In the genomic region with DNA sequence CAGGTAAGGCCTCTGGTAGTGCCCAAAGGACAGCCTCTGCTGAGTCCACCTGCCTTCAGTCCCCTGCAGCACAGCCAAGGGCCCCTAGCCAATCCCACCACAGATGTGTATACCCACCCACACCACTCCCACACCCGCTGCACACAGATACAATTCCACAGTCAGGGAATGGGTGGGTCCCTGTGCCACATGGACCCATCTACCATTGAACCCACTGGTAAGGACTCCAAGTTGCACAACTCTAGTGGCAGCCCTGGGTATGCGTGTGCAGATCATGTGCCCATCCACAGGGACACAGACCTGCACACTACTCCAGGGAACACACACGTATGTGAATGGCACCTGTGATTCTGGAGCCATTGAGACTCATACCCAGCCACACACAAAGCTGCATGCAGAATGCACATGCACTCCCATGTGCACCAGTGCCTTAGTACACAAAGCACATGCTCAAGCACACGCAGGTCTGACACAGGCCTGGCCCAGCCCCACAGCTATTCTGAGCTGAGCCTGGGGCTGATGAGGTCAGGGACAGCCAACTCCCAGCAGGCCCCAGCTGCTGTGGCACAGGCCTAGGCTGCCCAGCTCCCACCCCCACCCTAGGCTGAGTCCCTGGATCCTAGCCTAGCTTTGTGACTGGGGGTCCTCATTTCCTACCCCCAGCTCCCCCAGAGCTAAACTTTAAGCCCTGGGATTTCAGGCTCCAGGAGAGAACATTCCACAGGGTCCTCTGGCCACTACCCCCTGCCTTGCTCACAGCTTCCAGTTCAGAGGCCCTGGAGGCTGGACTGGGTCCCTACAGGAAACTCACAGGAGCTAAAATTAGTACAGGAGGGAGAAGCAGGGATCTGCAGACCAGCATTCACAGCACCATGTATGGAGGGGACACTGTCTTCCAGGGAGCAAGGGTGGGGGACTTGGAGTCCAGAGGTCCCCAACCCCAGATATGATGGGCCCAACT, we compare ENCODE assay signal across 9 cellular contexts. TPM values are rescaled to one million over a fixed set of nuclear protein-coding genes. Genes with fewer than 3 reads are reported as not detected.
DNase-seq lines count a peak whose midpoint lies in the region; ATAC-seq, FAIRE-seq and TF ChIP-seq lines count a peak whose summit lies in the region.
"Had no signal": no experiment of that assay in that cellular context is flagged by ENCODE, and none has a peak within 500 bp of the region (broad histone marks: within the 10 kb centered on the region; RNA-seq: fewer than 3 reads in every experiment).

No MANE protein-coding gene starts in this region.

- H2AFZ ChIP-seq in Karpas-422 (ENCODE audit: low read length), result no peak overlapping the region

- peak; percentile 32 for DNase-seq in activated CD4-positive, alpha-beta T cell treated with anti-CD3 and anti-CD28 coated beads for 36 hours
- DNase-seq in activated CD4-positive, alpha-beta T cell treated with anti-CD3 and anti-CD28 coated beads for 48 hours, result no peak
- DNase-seq in bronchial epithelial cell (ENCODE audit: low read depth), result peak; percentile 79
- no peak for DNase-seq in kidney
- DNase-seq in tibial artery, result peak; percentile 57 to 92
- no peak for DNase-seq in WERI-Rb-1
- no peak for DNase-seq in Karpas-422

- H3K36me3 Mint-ChIP-seq in activated CD4-positive, alpha-beta T cell treated with anti-CD3 and anti-CD28 coated beads for 36 hours (ENCODE audit: low read depth), result no peaks in the 10 kb centered on the region

- H3K9me3 ChIP-seq in kidney (ENCODE audit: control insufficient read depth in 1 of 2, low read length in 2 of 2) (no peaks in the 10 kb centered on the region), tibial artery (no peaks in the 10 kb centered on the region), WERI-Rb-1 (ENCODE audit: severe bottlenecking) (no peaks in the 10 kb centered on the region), Karpas-422 (ENCODE audit: low read length) (no peaks in the 10 kb centered on the region)

- no peak for TF ChIP-seq CTCF in bronchial epithelial cell (IDR thresholded peaks at IDR 0.05; ENCODE audit: insufficient read depth, low read length, severe bottlenecking)
- no peak for TF ChIP-seq CTCF in kidney (IDR thresholded peaks at IDR 0.05; ENCODE audit: borderline replicate concordance, extremely low read depth, insufficient read depth)
- TF ChIP-seq CTCF in tibial artery (IDR thresholded peaks at IDR 0.05), result peak; percentile 22 to 45
- TF ChIP-seq CTCF in WERI-Rb-1 (IDR thresholded peaks at IDR 0.05; ENCODE audit: low read depth, low read length), result no peak

- H3K4me2 ChIP-seq in Karpas-422 (ENCODE audit: low read depth, low read length, poor library complexity, severe bottlenecking), result no peak overlapping the region

- CTCF ChIA-PET in activated CD4-positive, alpha-beta T cell treated with anti-CD3 and anti-CD28 coated beads for 36 hours (lab: Charles Lee), result interaction anchor here (0.7 to 1.4 kb wide), 5 partner anchors 14 to 213 kb away, joined by 3 to 8 read pairs (median 3); no protein-coding TSS in a partner anchor

- H3K4me1 Mint-ChIP-seq in activated CD4-positive, alpha-beta T cell treated with anti-CD3 and anti-CD28 coated beads for 36 hours, result peaks cover 51% of the 10 kb centered on the region

- H3K4me1 ChIP-seq in kidney (ENCODE audit: control insufficient read depth in 1 of 2, insufficient read depth in 1 of 2, low read depth in 1 of 2, low read length in 2 of 2) (peaks cover 13 to 52% of the 10 kb centered on the region in 2 donors), tibial artery (peaks cover 8 to 79% (median 72%) of the 10 kb centered on the region in 4 donors), Karpas-422 (ENCODE audit: low read length) (no peaks in the 10 kb centered on the region)

- H3K9me2 ChIP-seq in Karpas-422 (replicated peaks; ENCODE audit: insufficient read depth, low read length), result no peaks in the 10 kb centered on the region

- H3K36me3 ChIP-seq in bronchial epithelial cell (ENCODE audit: control insufficient read depth, insufficient read depth, low read length) (peaks cover 3% of the 10 kb centered on the region), kidney (ENCODE audit: control insufficient read depth in 1 of 2, insufficient read depth in 2 of 2, low read length in 2 of 2) (no peaks in the 10 kb centered on the region), tibial artery (no peaks in the 10 kb centered on the region), WERI-Rb-1 (no peaks in the 10 kb centered on the region), Karpas-422 (ENCODE audit: insufficient read depth, low read length) (no peaks in the 10 kb centered on the region)

- H3K9ac ChIP-seq in kidney (ENCODE audit: low read length in 2 of 2), result no peak overlapping the region
- no peak overlapping the region for H3K9ac ChIP-seq in Karpas-422 (ENCODE audit: low read length)

- no peaks in the 10 kb centered on the region for H3K79me2 ChIP-seq in Karpas-422 (ENCODE audit: low read length)

- H3K4me3 ChIP-seq in bronchial epithelial cell (ENCODE audit: low read depth, low read length), result no peak overlapping the region
- H3K4me3 ChIP-seq in kidney (ENCODE audit: low read length in 2 of 2), result no peak overlapping the region
- H3K4me3 ChIP-seq in tibial artery, result no peak overlapping the region
- H3K4me3 ChIP-seq in WERI-Rb-1 (ENCODE audit: low read depth, low read length), result no peak overlapping the region
- H3K4me3 ChIP-seq in Karpas-422 (ENCODE audit: low read length), result no peak overlapping the region

- POLR2A ChIA-PET in activated CD4-positive, alpha-beta T cell treated with anti-CD3 and anti-CD28 coated beads for 36 hours (lab: Charles Lee), result interaction anchor here (0.6 kb wide), 1 partner anchor 68 kb away, joined by 3 read pairs; no protein-coding TSS in a partner anchor

- peak overlapping the region; percentile 51 to 65 for H3K27ac ChIP-seq in kidney (ENCODE audit: low read depth in 2 of 2, low read length in 2 of 2)
- H3K27ac ChIP-seq in tibial artery, result peak overlapping the region; percentile 94 to 97
- no peak overlapping the region for H3K27ac ChIP-seq in WERI-Rb-1
- no peak overlapping the region for H3K27ac ChIP-seq in Karpas-422 (ENCODE audit: low read length)

- H3K27me3 Mint-ChIP-seq in activated CD4-positive, alpha-beta T cell treated with anti-CD3 and anti-CD28 coated beads for 36 hours, result no peaks in the 10 kb centered on the region

- H3K27me3 ChIP-seq in bronchial epithelial cell (ENCODE audit: control insufficient read depth, insufficient read depth, low read length), result peaks cover 2% of the 10 kb centered on the region
- H3K27me3 ChIP-seq in tibial artery, result no peaks in the 10 kb centered on the region
- no peaks in the 10 kb centered on the region for H3K27me3 ChIP-seq in WERI-Rb-1 (ENCODE audit: insufficient read depth, low read depth, severe bottlenecking)
- no peaks in the 10 kb centered on the region for H3K27me3 ChIP-seq in Karpas-422 (ENCODE audit: low read length)

- H3K4me3 Mint-ChIP-seq in activated CD4-positive, alpha-beta T cell treated with anti-CD3 and anti-CD28 coated beads for 36 hours, result peak overlapping the region; percentile 73

- intact Hi-C loops in activated CD4-positive, alpha-beta T cell treated with anti-CD3 and anti-CD28 coated beads for 36 hours (cut with DNase I, micrococcal nuclease), result no loop called here
- intact Hi-C loops in kidney (cut with DNase I), result no loop called here
- intact Hi-C loops in tibial artery (cut with DNase I; ENCODE audit: low total_unique reads), result loop anchor here (10.0 kb wide), 1 partner anchor 711 kb away; no protein-coding TSS in a partner anchor

- FAIRE-seq in bronchial epithelial cell (lab: Jason Lieb, UNC) (peak; percentile 96), kidney (lab: Jason Lieb, UNC) (no peak)
- FAIRE-seq: A204.1 had no signal

- H3K9me3 Mint-ChIP-seq in activated CD4-positive, alpha-beta T cell treated with anti-CD3 and anti-CD28 coated beads for 36 hours (ENCODE audit: low read depth), result no peaks in the 10 kb centered on the region

- ATAC-seq in activated CD4-positive, alpha-beta T cell treated with anti-CD3 and anti-CD28 coated beads for 36 hours, result no peak
- no peak for ATAC-seq in HG03354 (IDR thresholded peaks at IDR 0.05; ENCODE audit: poor library complexity, severe bottlenecking, unreplicated experiment)

- H4K20me1 ChIP-seq in Karpas-422 (ENCODE audit: insufficient read depth, low read depth, low read length), result no peaks in the 10 kb centered on the region

- H3K27ac Mint-ChIP-seq in activated CD4-positive, alpha-beta T cell treated with anti-CD3 and anti-CD28 coated beads for 36 hours, result peak overlapping the region; percentile 90

RNA-seq across cellular contexts. Expression of a gene that starts 2.8 kb away (rescaled TPM):
- 1 to 10 TPM; 3.2 to 3.3 TPM for total RNA-seq in activated CD4-positive, alpha-beta T cell treated with anti-CD3 and anti-CD28 coated beads for 36 hours
- total RNA-seq in bronchial epithelial cell, result 163 and 240 TPM in 2 replicates
- total RNA-seq in kidney, result 78.9 TPM
- polyA plus RNA-seq in kidney (ENCODE audit: insufficient read depth, low read depth, low replicate concordance), result 43.0 TPM
- total RNA-seq in Karpas-422 (2014; rRNA removed; shearing (Covaris generic); ENCODE audit: low replicate concordance), result not detected in 2 replicates

RNA-seq across cellular contexts. Expression of a gene that starts 5.0 kb away (rescaled TPM):
- 1 to 10 TPM; 1.5 to 1.6 TPM for total RNA-seq in activated CD4-positive, alpha-beta T cell treated with anti-CD3 and anti-CD28 coated beads for 36 hours
- total RNA-seq in bronchial epithelial cell (1.3 and 1.6 TPM in 2 replicates), kidney (0.79 TPM)
- polyA plus RNA-seq in kidney (ENCODE audit: insufficient read depth, low read depth, low replicate concordance), result 1.3 TPM
- total RNA-seq in Karpas-422 (2014; rRNA removed; shearing (Covaris generic); ENCODE audit: low replicate concordance), result not detected in 2 replicates

RNA-seq across cellular contexts. Expression of a gene that starts 21.4 kb away (rescaled TPM):
- total RNA-seq in activated CD4-positive, alpha-beta T cell treated with anti-CD3 and anti-CD28 coated beads for 36 hours, result not detected
- total RNA-seq in bronchial epithelial cell, result not detected in 2 replicates
- 0.35 TPM for total RNA-seq in kidney
- 0.19 TPM for polyA plus RNA-seq in kidney (ENCODE audit: insufficient read depth, low read depth, low replicate concordance)
- not detected in 2 replicates for total RNA-seq in Karpas-422 (2014; rRNA removed; shearing (Covaris generic); ENCODE audit: low replicate concordance)

Comparison
In these comparisons a context has a peak if more than half of its experiments do, and no peak if none do; other contexts are left out.
1. DNase-seq: peak in activated CD4-positive, alpha-beta T cell treated with anti-CD3 and anti-CD28 coated beads for 36 hours (single experiment), bronchial epithelial cell (single experiment) and tibial artery (2 of 2); none in activated CD4-positive, alpha-beta T cell treated with anti-CD3 and anti-CD28 coated beads for 48 hours (single experiment), kidney (single experiment), WERI-Rb-1 (single experiment) and Karpas-422 (single experiment).
2. CTCF ChIP-seq: peak in tibial artery (2 of 2); none in bronchial epithelial cell (single experiment), kidney (single experiment) and WERI-Rb-1 (single experiment).
3. H3K27ac ChIP-seq: peak in kidney (2 of 2) and tibial artery (2 of 2); none in WERI-Rb-1 (single experiment) and Karpas-422 (single experiment).
4. RNA of a gene that starts 2.8 kb away (total RNA-seq): 163 to 240 TPM in bronchial epithelial cell and 78.9 TPM in kidney (single experiment); 3.2 to 3.3 TPM in activated CD4-positive, alpha-beta T cell treated with anti-CD3 and anti-CD28 coated beads for 36 hours and not detected in Karpas-422; every median in the first group is over 10 times any median in the second.